In the genomic region with DNA sequence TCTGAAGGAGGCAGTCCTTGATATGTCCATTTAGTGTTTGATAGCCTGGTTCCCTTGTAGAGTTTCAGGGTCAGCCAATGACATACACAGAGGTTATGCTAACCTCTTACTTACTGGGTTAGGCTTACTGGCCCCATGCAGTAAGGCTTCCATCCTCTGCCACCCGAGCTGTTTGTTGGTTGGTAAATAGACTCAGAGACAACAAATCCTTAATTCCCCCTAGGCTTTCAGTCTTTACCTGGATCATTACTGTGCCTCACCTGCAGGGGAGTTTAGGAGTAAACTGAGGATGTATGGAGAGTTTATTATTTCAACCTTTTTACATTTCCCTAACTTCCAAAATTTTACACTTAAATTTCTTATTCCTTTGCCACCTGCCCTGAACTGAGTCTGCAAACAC, we compare ENCODE assay signal across 28 cellular contexts.
"Had no signal": no experiment of that assay in that cellular context is flagged by ENCODE, and none has a peak within 500 bp of the region (broad histone marks: within the 10 kb centered on the region; RNA-seq: fewer than 3 reads in every experiment).

No MANE protein-coding gene starts in this region.

- H3K9me3 Mint-ChIP-seq: neural progenitor cell; stimulated activated naive B cell treated with anti-CD40 and anti-IgM and Interleukin-4, amounts not matched to agents 10 μg/mL and 1 μg/mL and 100 μg/mL, for 72 hours had no signal

- H3K36me3 ChIP-seq: neural progenitor cell, ovary, right lobe of liver, sigmoid colon, stomach, thoracic aorta, thyroid gland, tibial nerve, upper lobe of left lung, vagina had no signal

- DNase-seq: occipital lobe; ovary; posterior cingulate gyrus; psoas muscle; right cardiac atrium; right lobe of liver; sigmoid colon; small intestine; stimulated activated CD4-positive, alpha-beta T cell treated with anti-CD3 and anti-CD28 coated beads, Interleukin-15, amount 100 ng/mL, for 24 hours; stimulated activated CD4-positive, alpha-beta T cell treated with anti-CD3 and anti-CD28 coated beads, Interleukin-2, amount 100 ng/mL, for 24 hours; stimulated activated CD4-positive, alpha-beta T cell treated with anti-CD3 and anti-CD28 coated beads, Interleukin-2, amount 100 ng/mL, for 48 hours; stimulated activated CD4-positive, alpha-beta T cell treated with anti-CD3 and anti-CD28 coated beads, Interleukin-4, amount 100 ng/mL, for 24 hours; stimulated activated naive B cell treated with anti-CD40 and anti-IgM and Interleukin-4, amounts not matched to agents 10 μg/mL and 1 μg/mL and 100 μg/mL, for 72 hours; stimulated activated naive CD4-positive, alpha-beta T cell treated with Interleukin-2 at 50 U/mL for 16 hours; stomach; thyroid gland; trophoblast cell; upper lobe of left lung had no signal

- H3K4me2 ChIP-seq: neural progenitor cell had no signal

- H3K27ac Mint-ChIP-seq: nephron; neural progenitor cell; progenitor cell of endocrine pancreas; stimulated activated effector memory CD8-positive, alpha-beta T cell treated with anti-CD3 and anti-CD28 coated beads, Interleukin-12 subunit alpha, Interleukin-12 subunit beta, amount 100 ng/mL, for 72 hours; stimulated activated naive B cell treated with anti-CD40 and anti-IgM and Interleukin-4, amounts not matched to agents 10 μg/mL and 1 μg/mL and 100 μg/mL, for 72 hours; stimulated activated naive CD8-positive, alpha-beta T cell treated with anti-CD3 and anti-CD28 coated beads, Interleukin-15, Interleukin-2, amounts not matched to agents 100 ng/mL and 50 ng/mL, for 24 hours had no signal

- H3K4me1 ChIP-seq: parathyroid adenoma, psoas muscle, right lobe of liver, sigmoid colon, stomach, thyroid gland, vagina had no signal

- H3K4me3 ChIP-seq: neural progenitor cell, ovary, psoas muscle, right lobe of liver, sigmoid colon, stomach, thoracic aorta, thyroid gland, tibial nerve, upper lobe of left lung, vagina had no signal

- H3K4me1 Mint-ChIP-seq: stimulated activated effector memory CD8-positive, alpha-beta T cell treated with anti-CD3 and anti-CD28 coated beads, Interleukin-12 subunit alpha, Interleukin-12 subunit beta, amount 100 ng/mL, for 72 hours; stimulated activated naive B cell treated with anti-CD40 and anti-IgM and Interleukin-4, amounts not matched to agents 10 μg/mL and 1 μg/mL and 100 μg/mL, for 72 hours had no signal

- H3K9me3 ChIP-seq: ovary, psoas muscle, right lobe of liver, thoracic aorta, thyroid gland, upper lobe of left lung, vagina had no signal

- H3K36me3 Mint-ChIP-seq: neural progenitor cell; stimulated activated effector memory CD8-positive, alpha-beta T cell treated with anti-CD3 and anti-CD28 coated beads, Interleukin-12 subunit alpha, Interleukin-12 subunit beta, amount 100 ng/mL, for 72 hours; stimulated activated naive B cell treated with anti-CD40 and anti-IgM and Interleukin-4, amounts not matched to agents 10 μg/mL and 1 μg/mL and 100 μg/mL, for 72 hours had no signal

- H2AFZ ChIP-seq: neural progenitor cell, parathyroid adenoma had no signal

- H3K9ac ChIP-seq: neural progenitor cell, parathyroid adenoma had no signal

- H3K4me3 Mint-ChIP-seq: nephron; neural progenitor cell; stimulated activated effector memory CD8-positive, alpha-beta T cell treated with anti-CD3 and anti-CD28 coated beads, Interleukin-12 subunit alpha, Interleukin-12 subunit beta, amount 100 ng/mL, for 72 hours; stimulated activated naive B cell treated with anti-CD40 and anti-IgM and Interleukin-4, amounts not matched to agents 10 μg/mL and 1 μg/mL and 100 μg/mL, for 72 hours; stimulated activated naive CD8-positive, alpha-beta T cell treated with anti-CD3 and anti-CD28 coated beads, Interleukin-15, Interleukin-2, amounts not matched to agents 100 ng/mL and 50 ng/mL, for 24 hours had no signal

- H3K27me3 Mint-ChIP-seq: progenitor cell of endocrine pancreas; stimulated activated naive B cell treated with anti-CD40 and anti-IgM and Interleukin-4, amounts not matched to agents 10 μg/mL and 1 μg/mL and 100 μg/mL, for 72 hours; stimulated activated naive CD8-positive, alpha-beta T cell treated with anti-CD3 and anti-CD28 coated beads, Interleukin-15, Interleukin-2, amounts not matched to agents 100 ng/mL and 50 ng/mL, for 24 hours had no signal

- H3K79me2 ChIP-seq: parathyroid adenoma had no signal

- H3K27me3 ChIP-seq: neural progenitor cell, ovary, right lobe of liver, sigmoid colon, stomach, thyroid gland, tibial nerve, upper lobe of left lung, vagina had no signal

- H3K27ac ChIP-seq: neural progenitor cell, ovary, parathyroid adenoma, psoas muscle, right lobe of liver, sigmoid colon, stomach, thoracic aorta, thyroid gland, tibial nerve, upper lobe of left lung, vagina had no signal

- ATAC-seq: psoas muscle; right cardiac atrium; right lobe of liver; stimulated activated effector memory CD8-positive, alpha-beta T cell treated with anti-CD3 and anti-CD28 coated beads, Interleukin-12 subunit alpha, Interleukin-12 subunit beta, amount 100 ng/mL, for 72 hours; stimulated activated naive B cell treated with anti-CD40 and anti-IgM and Interleukin-4, amounts not matched to agents 10 μg/mL and 1 μg/mL and 100 μg/mL, for 72 hours had no signal

- FAIRE-seq: small intestine, urothelium cell line had no signal
